8 cellular contexts compared by ENCODE assay signal in genomic region chr7:128030999-128031681, GRCh38. TPM values are rescaled to one million over a fixed set of nuclear protein-coding genes. Genes with fewer than 3 reads are reported as not detected.
DNase-seq lines count a peak whose midpoint lies in the region; ATAC-seq and FAIRE-seq lines count a peak whose summit lies in the region.

A gene with protein sequence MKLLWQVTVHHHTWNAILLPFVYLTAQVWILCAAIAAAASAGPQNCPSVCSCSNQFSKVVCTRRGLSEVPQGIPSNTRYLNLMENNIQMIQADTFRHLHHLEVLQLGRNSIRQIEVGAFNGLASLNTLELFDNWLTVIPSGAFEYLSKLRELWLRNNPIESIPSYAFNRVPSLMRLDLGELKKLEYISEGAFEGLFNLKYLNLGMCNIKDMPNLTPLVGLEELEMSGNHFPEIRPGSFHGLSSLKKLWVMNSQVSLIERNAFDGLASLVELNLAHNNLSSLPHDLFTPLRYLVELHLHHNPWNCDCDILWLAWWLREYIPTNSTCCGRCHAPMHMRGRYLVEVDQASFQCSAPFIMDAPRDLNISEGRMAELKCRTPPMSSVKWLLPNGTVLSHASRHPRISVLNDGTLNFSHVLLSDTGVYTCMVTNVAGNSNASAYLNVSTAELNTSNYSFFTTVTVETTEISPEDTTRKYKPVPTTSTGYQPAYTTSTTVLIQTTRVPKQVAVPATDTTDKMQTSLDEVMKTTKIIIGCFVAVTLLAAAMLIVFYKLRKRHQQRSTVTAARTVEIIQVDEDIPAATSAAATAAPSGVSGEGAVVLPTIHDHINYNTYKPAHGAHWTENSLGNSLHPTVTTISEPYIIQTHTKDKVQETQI (minus strand): TSS chr7:128031437. CDS start chr7:128030640, 797 bp downstream.

- H3K9me3 ChIP-seq in SJCRH30 (replicated peaks) (no peaks in the 10 kb centered on the region), small intestine (ENCODE audit: control insufficient read depth, low read depth) (no peaks in the 10 kb centered on the region)

- H3K27me3 ChIP-seq in SJCRH30 (no peaks in the 10 kb centered on the region), small intestine (ENCODE audit: control insufficient read depth in 2 of 2, insufficient read depth in 2 of 2, low read length in 2 of 2) (peaks cover 0 to 4% of the 10 kb centered on the region in 2 donors)

- ATAC-seq in HG02798 (IDR thresholded peaks at IDR 0.05; ENCODE audit: poor library complexity, unreplicated experiment) = peak; percentile 45

- DNase-seq in NCI-H2196 (lab: John Stamatoyannopoulos, UW; ENCODE audit: unreplicated experiment) (peak; percentile 59), NCI-H2196 treated with DMSO at 0.1 percent for 48 hours (lab: John Stamatoyannopoulos, UW; ENCODE audit: unreplicated experiment) (no peak), SJCRH30 (peak; percentile 57 to 64), caudate nucleus (lab: John Stamatoyannopoulos, UW) (peak in 33 of 61 donors; percentile 18 to 77 (median 49)), iPS-NIHi7 (ENCODE audit: extremely low spot score) (peak; percentile 53), small intestine (peak; percentile 53), OCI-M1 (lab: John Stamatoyannopoulos, UW) (no peak)

- 0 to 6% (median 1%) methylated on average over 56 to 83 of the region's 83 CpGs for WGBS in small intestine, 3 donors

- peaks cover 5% of the 10 kb centered on the region for H3K36me3 ChIP-seq in SJCRH30
- H3K36me3 ChIP-seq in small intestine (ENCODE audit: control insufficient read depth in 2 of 2, insufficient read depth in 2 of 2, low read length in 2 of 2) = no peaks in the 10 kb centered on the region

- peaks cover 31% of the 10 kb centered on the region for H3K4me1 ChIP-seq in SJCRH30
- H3K4me1 ChIP-seq in small intestine (ENCODE audit: control insufficient read depth in 2 of 2, insufficient read depth in 1 of 2, low read depth in 1 of 2, low read length in 1 of 2) = peaks cover 0 to 6% of the 10 kb centered on the region in 2 donors

- FAIRE-seq in small intestine (lab: Jason Lieb, UNC) = no peak

- H3K4me3 ChIP-seq in SJCRH30 (peak within 1 kb of the TSS; percentile 88), small intestine (ENCODE audit: low read depth in 1 of 2, low read length in 2 of 2) (peak within 1 kb of the TSS; percentile 43 to 61)

- H3K27ac ChIP-seq in SJCRH30 (peak within 1 kb of the TSS; percentile 53; the same call in 1 of the 2 replicates), caudate nucleus (ENCODE audit: low read depth, low read length) (peak within 1 kb of the TSS; percentile 58), small intestine (ENCODE audit: low read depth in 1 of 2, low read length in 1 of 2) (no peak within 1 kb of the TSS)

RNA-seq across cellular contexts. Expression of the gene that starts here (rescaled TPM):
- total RNA-seq in SJCRH30 (2014; rRNA removed; shearing (Covaris generic)) = 1.4 and 2.1 TPM in 2 replicates
- under 1 TPM; 0.27 to 0.91 (median 0.67) TPM for polyA plus RNA-seq in small intestine

Comparison
In these comparisons a context has a peak if more than half of its experiments do, and no peak if none do; other contexts are left out.
1. DNase-seq: peak in NCI-H2196 (single experiment), SJCRH30 (2 of 2), caudate nucleus (33 of 61) and iPS-NIHi7 (single experiment); none in NCI-H2196 treated with DMSO at 0.1 percent for 48 hours (single experiment) and OCI-M1 (single experiment).
2. Peak in DNase-seq and H3K4me3 ChIP-seq in small intestine; RNA of the gene not detected or under 1 TPM.
3. H3K27ac ChIP-seq: peak in SJCRH30 (single experiment) and caudate nucleus (single experiment); none in small intestine (0 of 2).